32 cellular contexts compared by ENCODE assay signal in the genomic region with DNA sequence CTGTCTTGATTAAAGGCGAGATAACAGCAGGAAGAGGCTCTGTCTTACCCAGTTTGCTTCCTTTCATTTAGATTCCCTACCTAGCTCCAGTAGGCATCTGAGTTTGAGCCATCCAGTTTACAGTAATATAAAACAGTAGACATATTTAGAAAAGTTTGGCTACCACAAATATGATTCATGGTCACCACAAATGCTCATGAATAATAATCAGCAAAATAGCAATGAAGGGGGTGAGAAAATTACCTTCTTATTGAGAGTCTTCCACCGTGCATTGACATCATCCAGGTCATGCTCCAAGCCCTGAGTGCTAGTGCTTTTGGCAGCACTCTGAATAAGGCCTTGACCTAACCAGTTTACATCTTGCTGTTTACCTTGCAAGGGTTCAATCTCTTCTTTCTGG.
DNase-seq lines count a peak whose midpoint lies in the region; ATAC-seq, FAIRE-seq and TF ChIP-seq lines count a peak whose summit lies in the region.
"Had no signal": no experiment of that assay in that cellular context is flagged by ENCODE, and none has a peak within 500 bp of the region (broad histone marks: within the 10 kb centered on the region; RNA-seq: fewer than 3 reads in every experiment).

No MANE protein-coding gene starts in this region.

- no peak overlapping the region for H3K4me3 Mint-ChIP-seq in astrocyte (ENCODE audit: unreplicated experiment)
- H3K4me3 Mint-ChIP-seq in stimulated activated naive B cell treated with anti-CD40 and anti-IgM and Interleukin-4, amounts not matched to agents 10 μg/mL and 1 μg/mL and 100 μg/mL, for 72 hours, result no peak overlapping the region
- H3K4me3 Mint-ChIP-seq: CD4-positive, alpha-beta T cell had no signal

- H3K4me1 ChIP-seq in GM23248 (ENCODE audit: insufficient read depth) (peaks cover 59% of the 10 kb centered on the region), astrocyte (ENCODE audit: insufficient read depth, low read length) (peaks cover 29% of the 10 kb centered on the region)

- no peaks in the 10 kb centered on the region for H3K27me3 Mint-ChIP-seq in astrocyte (ENCODE audit: low read depth, unreplicated experiment)
- no peaks in the 10 kb centered on the region for H3K27me3 Mint-ChIP-seq in stimulated activated naive B cell treated with anti-CD40 and anti-IgM and Interleukin-4, amounts not matched to agents 10 μg/mL and 1 μg/mL and 100 μg/mL, for 72 hours
- H3K27me3 Mint-ChIP-seq: brain; CD4-positive, alpha-beta T cell had no signal

- H3K79me2 ChIP-seq in GM23248 (ENCODE audit: insufficient read depth) (peaks cover 97% of the 10 kb centered on the region), astrocyte (ENCODE audit: insufficient read depth, low read length) (peaks cover 66% of the 10 kb centered on the region)

- 0 out of 2 replicates have a peak overlapping the region, but pooled peaks have one; percentile 5 for H3K27ac ChIP-seq in GM23248
- peak overlapping the region; percentile 44 for H3K27ac ChIP-seq in astrocyte (ENCODE audit: low read depth, low read length)
- H3K27ac ChIP-seq in temporal lobe (ENCODE audit: low read depth, low read length), result peak overlapping the region; percentile 19
- H3K27ac ChIP-seq: PC-9, psoas muscle, VCaP had no signal

- in situ Hi-C loops in GM23248 (cut with MboI), result no loop called here

- H3K36me3 Mint-ChIP-seq in astrocyte (ENCODE audit: low read depth, unreplicated experiment), result peaks cover 15% of the 10 kb centered on the region
- H3K36me3 Mint-ChIP-seq in stimulated activated naive B cell treated with anti-CD40 and anti-IgM and Interleukin-4, amounts not matched to agents 10 μg/mL and 1 μg/mL and 100 μg/mL, for 72 hours, result no peaks in the 10 kb centered on the region

- no peaks in the 10 kb centered on the region for H3K9me3 Mint-ChIP-seq in astrocyte (ENCODE audit: unreplicated experiment)
- H3K9me3 Mint-ChIP-seq in stimulated activated naive B cell treated with anti-CD40 and anti-IgM and Interleukin-4, amounts not matched to agents 10 μg/mL and 1 μg/mL and 100 μg/mL, for 72 hours, result no peaks in the 10 kb centered on the region
- H3K9me3 Mint-ChIP-seq: brain; CD4-positive, alpha-beta T cell had no signal

- H3K4me2 ChIP-seq in GM23248 (ENCODE audit: unreplicated experiment) (no peak overlapping the region), astrocyte (ENCODE audit: low read length) (no peak overlapping the region)
- H3K4me2 ChIP-seq: PC-9 had no signal

- H3K4me1 Mint-ChIP-seq in astrocyte (ENCODE audit: low read depth, unreplicated experiment), result peaks cover 10% of the 10 kb centered on the region
- H3K4me1 Mint-ChIP-seq in stimulated activated naive B cell treated with anti-CD40 and anti-IgM and Interleukin-4, amounts not matched to agents 10 μg/mL and 1 μg/mL and 100 μg/mL, for 72 hours, result peaks cover 0 to 7% of the 10 kb centered on the region in 2 donors

- H3K9ac ChIP-seq in GM23248 (no peak overlapping the region), astrocyte (ENCODE audit: low read length) (no peak overlapping the region)

- H3K36me3 ChIP-seq in GM23248 (ENCODE audit: low read depth), result peaks cover 41% of the 10 kb centered on the region
- peaks cover 31% of the 10 kb centered on the region for H3K36me3 ChIP-seq in astrocyte (ENCODE audit: insufficient read depth, low read length)

- no peaks in the 10 kb centered on the region for H3K9me2 ChIP-seq in GM23248 (ENCODE audit: insufficient read depth)

- peaks cover 51% of the 10 kb centered on the region for H3F3A ChIP-seq in GM23248 (ENCODE audit: insufficient read depth)

- peak; percentile 43 for DNase-seq in GM23248
- DNase-seq in astrocyte (ENCODE audit: low read depth), result peak; percentile 69
- peak; percentile 53 for DNase-seq in iris pigment epithelial cell (ENCODE audit: low read depth)
- DNase-seq in NCI-H2081 treated with DMSO at 0.1 percent for 48 hours (lab: John Stamatoyannopoulos, UW), result no peak
- DNase-seq in stimulated activated naive B cell treated with anti-CD40 and anti-IgM and Interleukin-4, amounts not matched to agents 10 μg/mL and 1 μg/mL and 100 μg/mL, for 72 hours, result no peak
- no peak for DNase-seq in left lobe of liver (ENCODE audit: low spot score)
- DNase-seq: activated CD4-positive, alpha-beta T cell treated with anti-CD3 and anti-CD28 coated beads for 4 hours; activated gamma-delta T cell; activated T-cell treated with anti-CD3 and anti-CD28 coated beads, Interleukin-2, amount 50 U/mL, for 1 hour; AML-193; CD4-positive, alpha-beta T cell; heart right ventricle; kidney glomerular epithelial cell; mammary epithelial cell; NCI-H1048; NCI-H1694; NCI-H2171; NCI-H510A treated with DMSO at 0.1 percent for 48 hours; PC-9; psoas muscle; stimulated activated CD8-positive, alpha-beta memory T cell treated with anti-CD3 and anti-CD28 coated beads, Interleukin-4, amount 100 ng/mL, for 48 hours; T-helper 2 cell had no signal

- H3K9me3 ChIP-seq in GM23248 (ENCODE audit: low read depth), result no peaks in the 10 kb centered on the region
- H3K9me3 ChIP-seq in astrocyte (ENCODE audit: insufficient read depth, low read depth, low read length), result no peaks in the 10 kb centered on the region
- H3K9me3 ChIP-seq: heart right ventricle, psoas muscle had no signal

- H2AFZ ChIP-seq in GM23248 (no peak overlapping the region), astrocyte (ENCODE audit: low read depth, low read length) (no peak overlapping the region)
- H2AFZ ChIP-seq: PC-9 had no signal

- H3K4me3 ChIP-seq in GM23248 (no peak overlapping the region), astrocyte (ENCODE audit: insufficient read depth, low read depth, low read length) (no peak overlapping the region)
- H3K4me3 ChIP-seq: heart right ventricle, PC-9, psoas muscle, skin epidermis had no signal

- 72% methylated on average over 2 of the region's 2 CpGs for WGBS in GM23248 (ENCODE audit: low coverage in 1 of 2, low lambda C conversion rate in 2 of 2, missing lambda C conversion rate in 2 of 2), 2 experiments

- H3K27me3 ChIP-seq in GM23248 (replicated peaks; ENCODE audit: insufficient read depth) (no peaks in the 10 kb centered on the region), astrocyte (ENCODE audit: insufficient read depth, low read length) (no peaks in the 10 kb centered on the region)
- H3K27me3 ChIP-seq: heart right ventricle had no signal

- no peak overlapping the region for H3K27ac Mint-ChIP-seq in astrocyte (ENCODE audit: unreplicated experiment)
- H3K27ac Mint-ChIP-seq in stimulated activated naive B cell treated with anti-CD40 and anti-IgM and Interleukin-4, amounts not matched to agents 10 μg/mL and 1 μg/mL and 100 μg/mL, for 72 hours, result no peak overlapping the region
- H3K27ac Mint-ChIP-seq: CD4-positive, alpha-beta T cell had no signal

- no peak for FAIRE-seq in astrocyte (lab: Jason Lieb, UNC)
- FAIRE-seq: A204.1, D721Med, GM12892 had no signal

- no peak for TF ChIP-seq CTCF in astrocyte (IDR thresholded peaks at IDR 0.05; ENCODE audit: insufficient read depth, low read depth, low read length)

- H4K20me1 ChIP-seq in GM23248 (ENCODE audit: insufficient read depth) (peaks cover 10% of the 10 kb centered on the region; the same call in 1 of the 2 replicates), astrocyte (ENCODE audit: insufficient read depth, low read length) (peaks cover 36% of the 10 kb centered on the region)

- no peak for ATAC-seq in stimulated activated naive B cell treated with anti-CD40 and anti-IgM and Interleukin-4, amounts not matched to agents 10 μg/mL and 1 μg/mL and 100 μg/mL, for 72 hours (replicated peaks)
- ATAC-seq in HG02938 (IDR thresholded peaks at IDR 0.05; ENCODE audit: unreplicated experiment) (no peak), left lobe of liver (no peak)
- ATAC-seq: psoas muscle, Right ventricle myocardium inferior, SK-N-SH treated with all-trans-retinoic acid at 6 μM for 48 hours had no signal

Comparison
In these comparisons a context has a peak if more than half of its experiments do, and no peak if none do; other contexts are left out.
1. DNase-seq: peak in GM23248 (single experiment), astrocyte (single experiment) and iris pigment epithelial cell (single experiment); none in NCI-H2081 treated with DMSO at 0.1 percent for 48 hours (single experiment), stimulated activated naive B cell treated with anti-CD40 and anti-IgM and Interleukin-4, amounts not matched to agents 10 μg/mL and 1 μg/mL and 100 μg/mL, for 72 hours (single experiment) and left lobe of liver (single experiment).
2. Peak in every context shown above with its lines, with median percentiles within 50 percentile points of each other: H3K27ac ChIP-seq.